20 cellular contexts compared by ENCODE assay signal in genomic region chr3:124888482-124889441, GRCh38. TPM values are rescaled to one million over a fixed set of nuclear protein-coding genes. Genes with fewer than 3 reads are reported as not detected.
DNase-seq lines count a peak whose midpoint lies in the region; ATAC-seq, FAIRE-seq and TF ChIP-seq lines count a peak whose summit lies in the region.
"Had no signal": no experiment of that assay in that cellular context is flagged by ENCODE, and none has a peak within 500 bp of the region (broad histone marks: within the 10 kb centered on the region; RNA-seq: fewer than 3 reads in every experiment).

No MANE protein-coding gene starts in this region.

- no peak for FAIRE-seq in A549 (lab: Jason Lieb, UNC)
- FAIRE-seq: bronchial epithelial cell had no signal

- H3K36me3 ChIP-seq in ES-I3 (ENCODE audit: insufficient read depth, low read length): no peaks in the 10 kb centered on the region; the same call in 1 of the 2 replicates

- WGBS in A549 (ENCODE audit: missing lambda C conversion rate): 77% methylated on average over 8 of the region's 8 CpGs

- H3K4me2 ChIP-seq in A549: peak overlapping the region; percentile 90; the same call in 1 of the 3 replicates

- H3K27ac ChIP-seq in A549: peak overlapping the region; percentile 7 to 99; a peak in 3 of 6 replicates
- H3K27ac ChIP-seq: C4-2B had no signal

- intact Hi-C loops in cardiac septum (cut with DNase I): loop anchor here (2.0 to 5.0 kb wide), 4 partner anchors 54 to 116 kb away; no protein-coding TSS in a partner anchor

- H3K27ac Mint-ChIP-seq in activated naive CD8-positive, alpha-beta T cell treated with anti-CD3 and anti-CD28 coated beads, Interleukin-2, amount 50 U/mL, for 24 hours: no peak overlapping the region
- H3K27ac Mint-ChIP-seq: activated T-cell treated with anti-CD3 and anti-CD28 coated beads, Interleukin-2, amount 50 U/mL, for 24 hours had no signal

- TF ChIP-seq POLR2A in A549 (IDR thresholded peaks at IDR 0.05; ENCODE audit: low read length): no peak
- no peak for TF ChIP-seq POLR2A in erythroblast (IDR thresholded peaks at IDR 0.05; ENCODE audit: low read length)

- H3K4me1 ChIP-seq in A549: peaks cover 27% of the 10 kb centered on the region
- H3K4me1 ChIP-seq in ES-I3 (ENCODE audit: insufficient read depth, low read length): peaks cover 33% of the 10 kb centered on the region

- peak overlapping the region; percentile 73; the same call in 1 of the 2 replicates for H3K9ac ChIP-seq in ES-I3 (ENCODE audit: low read depth, low read length)

- no peak overlapping the region for H3K4me3 ChIP-seq in A549
- H3K4me3 ChIP-seq: lung had no signal

- POLR2A ChIA-PET in A549 (lab: Yijun Ruan, JAX): interaction anchor here (0.7 to 1.0 kb wide), 2 partner anchors 10 to 81 kb away, joined by 3 read pairs; no protein-coding TSS in a partner anchor

- no peaks in the 10 kb centered on the region for H3K36me3 Mint-ChIP-seq in activated naive CD8-positive, alpha-beta T cell treated with anti-CD3 and anti-CD28 coated beads, Interleukin-2, amount 50 U/mL, for 24 hours (ENCODE audit: low read depth)

- CTCF ChIA-PET in A549 (lab: Yijun Ruan, JAX): interaction anchor here (0.7 to 6.0 kb wide), 7 partner anchors 11 to 200 kb away, joined by 3 to 72 read pairs (median 4); no protein-coding TSS in a partner anchor

- TF ChIP-seq CTCF in A549 (IDR thresholded peaks at IDR 0.05): no peak

- no peaks in the 10 kb centered on the region for H3K9me3 ChIP-seq in A549
- H3K9me3 ChIP-seq in ES-I3 (ENCODE audit: control insufficient read depth, insufficient read depth, low read length): no peaks in the 10 kb centered on the region

- no peak for TF ChIP-seq EP300 in A549 (IDR thresholded peaks at IDR 0.05)

- ATAC-seq in A549: no peak
- ATAC-seq in activated naive CD8-positive, alpha-beta T cell treated with anti-CD3 and anti-CD28 coated beads, Interleukin-2, amount 50 U/mL, for 24 hours: no peak
- ATAC-seq in GM21717 (IDR thresholded peaks at IDR 0.05; ENCODE audit: unreplicated experiment): no peak
- ATAC-seq: Right ventricle myocardium inferior; stimulated activated naive CD8-positive, alpha-beta T cell treated with anti-CD3 and anti-CD28 coated beads, Interleukin-15, Interleukin-2, amounts not matched to agents 100 U/mL and 50 U/mL, for 24 hours had no signal

- TF ChIP-seq RAD21 in A549 (conservative IDR thresholded peaks at IDR 0.05 in 1 of 2, IDR thresholded peaks at IDR 0.05 in 1 of 2): no peak

- H3K9me3 Mint-ChIP-seq in activated naive CD8-positive, alpha-beta T cell treated with anti-CD3 and anti-CD28 coated beads, Interleukin-2, amount 50 U/mL, for 24 hours: no peaks in the 10 kb centered on the region
- H3K9me3 Mint-ChIP-seq: activated T-cell treated with anti-CD3 and anti-CD28 coated beads, Interleukin-2, amount 50 U/mL, for 24 hours had no signal

- DNase-seq in A549 (ENCODE audit: low read depth in 1 of 2, low spot score in 1 of 2) (no peak), mesenteric fat pad (ENCODE audit: low spot score) (peak; percentile 49), CD1c-positive myeloid dendritic cell (ENCODE audit: extremely low spot score) (no peak), erythroblast (lab: John Stamatoyannopoulos, UW) (no peak), cardiac septum (ENCODE audit: low spot score) (no peak)
- DNase-seq in activated naive CD8-positive, alpha-beta T cell treated with anti-CD3 and anti-CD28 coated beads, Interleukin-2, amount 50 U/mL, for 24 hours: no peak
- DNase-seq: activated T-cell treated with anti-CD3 and anti-CD28 coated beads, Interleukin-2, amount 50 U/mL, for 24 hours; hippocampal formation; KBM-7; NCI-H1694; NCI-H524 treated with DMSO at 0.1 percent for 48 hours; stimulated activated CD4-positive, alpha-beta T cell treated with anti-CD3 and anti-CD28 coated beads, Interleukin-4, amount 100 ng/mL, for 4 hours; stimulated activated naive CD8-positive, alpha-beta T cell treated with anti-CD3 and anti-CD28 coated beads, Interleukin-15, Interleukin-2, amounts not matched to agents 100 U/mL and 50 U/mL, for 24 hours had no signal

- peaks cover 51% of the 10 kb centered on the region for H3K27me3 Mint-ChIP-seq in activated naive CD8-positive, alpha-beta T cell treated with anti-CD3 and anti-CD28 coated beads, Interleukin-2, amount 50 U/mL, for 24 hours

- peak overlapping the region; percentile 52 for H3K4me3 Mint-ChIP-seq in activated naive CD8-positive, alpha-beta T cell treated with anti-CD3 and anti-CD28 coated beads, Interleukin-2, amount 50 U/mL, for 24 hours

- peaks cover 8% of the 10 kb centered on the region for H3K4me1 Mint-ChIP-seq in activated naive CD8-positive, alpha-beta T cell treated with anti-CD3 and anti-CD28 coated beads, Interleukin-2, amount 50 U/mL, for 24 hours

TF ChIP-seq in A549, 52 proteins besides CTCF, POLR2A, EP300 and RAD21:
- TF ChIP-seq, protein P1, sequence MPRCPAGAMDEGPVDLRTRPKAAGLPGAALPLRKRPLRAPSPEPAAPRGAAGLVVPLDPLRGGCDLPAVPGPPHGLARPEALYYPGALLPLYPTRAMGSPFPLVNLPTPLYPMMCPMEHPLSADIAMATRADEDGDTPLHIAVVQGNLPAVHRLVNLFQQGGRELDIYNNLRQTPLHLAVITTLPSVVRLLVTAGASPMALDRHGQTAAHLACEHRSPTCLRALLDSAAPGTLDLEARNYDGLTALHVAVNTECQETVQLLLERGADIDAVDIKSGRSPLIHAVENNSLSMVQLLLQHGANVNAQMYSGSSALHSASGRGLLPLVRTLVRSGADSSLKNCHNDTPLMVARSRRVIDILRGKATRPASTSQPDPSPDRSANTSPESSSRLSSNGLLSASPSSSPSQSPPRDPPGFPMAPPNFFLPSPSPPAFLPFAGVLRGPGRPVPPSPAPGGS (IDR thresholded peaks at IDR 0.05): no peak
- TF ChIP-seq MAZ (IDR thresholded peaks at IDR 0.05; ENCODE audit: borderline replicate concordance, low read depth, low read length) (no peak), ZNF302 (CRISPR knock-in tag; IDR thresholded peaks at IDR 0.05) (no peak), PBX3 (IDR thresholded peaks at IDR 0.05) (no peak), HOXB13 (CRISPR knock-in tag; IDR thresholded peaks at IDR 0.05; ENCODE audit: low read depth) (no peak), SREBF2 (IDR thresholded peaks at IDR 0.05) (no peak)

RNA-seq across cellular contexts. Expression of gene ITGB5, which starts 1.6 kb away (rescaled TPM):
- 260 and 476 TPM in 2 replicates for polyA plus RNA-seq in A549 (2011; rRNA removed)
- 393 and 412 TPM in 2 replicates for polyA plus RNA-seq in A549 (2012; cell fraction: cytosol; rRNA removed)
- polyA plus RNA-seq in A549 (2012; cell fraction: nucleus; rRNA removed): 508 and 526 TPM in 2 replicates
- polyA plus RNA-seq in A549 (2017; fragmentation: RNase III; extraction: RNeasy Plus Mini Kit Qiagen cat#74134 plus additional on column Dnase treatment): 174 to 209 TPM (median 201 TPM) in 3 replicates
- polyA minus RNA-seq in A549 (2011; rRNA and poly(A)+ RNA removed): 629 and 645 TPM in 2 replicates
- 339 TPM for total RNA-seq in mesenteric fat pad
- 180 TPM for total RNA-seq in cardiac septum

RNA-seq across cellular contexts. Expression of gene MUC13, which starts 45.8 kb away (rescaled TPM):
- polyA plus RNA-seq in A549 (2011; rRNA removed) (8.8 and 10.2 TPM in 2 replicates), A549 (2017; fragmentation: RNase III; extraction: RNeasy Plus Mini Kit Qiagen cat#74134 plus additional on column Dnase treatment) (4.8 to 5.5 TPM (median 4.8 TPM) in 3 replicates)
- 2.1 and 2.5 TPM in 2 replicates for polyA plus RNA-seq in A549 (2012; cell fraction: cytosol; rRNA removed)
- 4.8 and 6.9 TPM in 2 replicates for polyA plus RNA-seq in A549 (2012; cell fraction: nucleus; rRNA removed)
- polyA minus RNA-seq in A549 (2011; rRNA and poly(A)+ RNA removed): 3.7 and 4.3 TPM in 2 replicates
- total RNA-seq in mesenteric fat pad (0.58 TPM), cardiac septum (0.13 TPM)
- total RNA-seq: bronchial epithelial cell, epithelial cell of proximal tubule, Right ventricle myocardium inferior had no signal
